28 cellular contexts compared by ENCODE assay signal in the genomic region with DNA sequence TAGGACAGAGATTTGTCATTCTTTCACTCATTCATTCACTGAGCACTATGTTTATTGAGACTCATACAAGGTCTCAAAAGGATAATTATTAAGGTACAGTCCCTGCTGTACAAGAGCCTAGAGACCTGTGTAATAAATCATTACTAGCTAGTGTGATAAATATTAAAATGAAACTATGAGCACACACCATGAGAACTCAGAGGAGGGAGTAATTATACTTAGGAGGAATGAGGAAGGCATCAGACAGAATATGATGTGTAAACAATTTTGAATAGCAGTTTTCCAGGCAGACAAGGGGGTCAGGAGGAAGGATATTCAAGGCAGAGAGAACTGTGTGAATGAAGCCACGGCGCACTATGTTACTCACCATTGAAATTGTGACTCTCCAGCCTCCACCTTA.
"Had no signal": no experiment of that assay in that cellular context is flagged by ENCODE, and none has a peak within 500 bp of the region (broad histone marks: within the 10 kb centered on the region; RNA-seq: fewer than 3 reads in every experiment).

No MANE protein-coding gene starts in this region.

- DNase-seq: colonic mucosa; cortex of kidney; effector CD8-positive, alpha-beta T cell; effector memory CD8-positive, alpha-beta T cell; endodermal cell; erythroblast; esophagus squamous epithelium; foreskin fibroblast; foreskin melanocyte; gastrocnemius medialis; glutamatergic neuron; head of caudate nucleus; heart right ventricle; hippocampal formation; immature natural killer cell; islet precursor cell; kidney; kidney glomerular epithelial cell; left cardiac atrium; left lung; left ventricle myocardium superior; lower lobe of right lung; mesenchymal stem cell; mucosa of descending colon; naive B cell had no signal

- H3K27me3 ChIP-seq: colonic mucosa, esophagus squamous epithelium, gastrocnemius medialis had no signal

- FAIRE-seq: endometrium, kidney had no signal

- H3K4me3 ChIP-seq: colonic mucosa, esophagus squamous epithelium, gastrocnemius medialis, heart right ventricle, left lung, lower lobe of right lung, mucosa of descending colon had no signal

- H3K27ac ChIP-seq: colonic mucosa, epithelial cell of prostate, esophagus squamous epithelium, gastrocnemius medialis, heart right ventricle, left lung, lower lobe of right lung had no signal

- H3K9me3 ChIP-seq: colonic mucosa, esophagus squamous epithelium, gastrocnemius medialis, heart right ventricle, left lung, lower lobe of right lung, mucosa of descending colon had no signal

- H3K4me1 ChIP-seq: colonic mucosa, gastrocnemius medialis, heart right ventricle, left lung, lower lobe of right lung had no signal

- ATAC-seq: effector memory CD8-positive, alpha-beta T cell; esophagus mucosa; gastrocnemius medialis; heart right ventricle; left cardiac atrium; left lung; left ventricle myocardium superior; lower lobe of right lung; mucosa of descending colon had no signal

- H3K36me3 ChIP-seq: colonic mucosa, esophagus squamous epithelium, gastrocnemius medialis, heart right ventricle, left lung, lower lobe of right lung had no signal
